ENCODE assay signal across 13 cellular contexts in genomic region chr6:56660374-56660730, GRCh38. TPM values are rescaled to one million over a fixed set of nuclear protein-coding genes. Genes with fewer than 3 reads are reported as not detected.
DNase-seq lines count a peak whose midpoint lies in the region; ATAC-seq, FAIRE-seq and TF ChIP-seq lines count a peak whose summit lies in the region.
"Had no signal": no experiment of that assay in that cellular context is flagged by ENCODE, and none has a peak within 500 bp of the region (broad histone marks: within the 10 kb centered on the region; RNA-seq: fewer than 3 reads in every experiment).

No MANE protein-coding gene starts in this region.

- H3K9ac ChIP-seq in astrocyte (ENCODE audit: low read length) (no peak overlapping the region), H9 (ENCODE audit: extremely low read depth, insufficient read length, low read length) (no peak overlapping the region)

- H2BK15ac ChIP-seq in H9 (ENCODE audit: low read depth, low read length), result no peak overlapping the region

- 50% methylated on average over 3 of the region's 3 CpGs for WGBS in prostate gland
- no CpG with 5 or more reads among the region's 3 CpGs for WGBS in H9 (ENCODE audit: extremely low coverage, insufficient read length, low lambda C conversion rate)

- no peaks in the 10 kb centered on the region for H3K9me3 Mint-ChIP-seq in astrocyte (ENCODE audit: unreplicated experiment)
- H3K9me3 Mint-ChIP-seq in H9, result no peaks in the 10 kb centered on the region
- H3K9me3 Mint-ChIP-seq: activated naive CD4-positive, alpha-beta T cell treated with anti-CD3 and anti-CD28 coated beads, Interleukin-2, amount 50 U/mL, for 24 hours; stimulated activated naive B cell treated with anti-CD40 and anti-IgM and Interleukin-4, amounts not matched to agents 10 μg/mL and 1 μg/mL and 100 μg/mL, for 72 hours had no signal

- H3K4me1 ChIP-seq in astrocyte (ENCODE audit: insufficient read depth, low read length) (peaks cover 11% of the 10 kb centered on the region), prostate gland (replicated peaks) (no peaks in the 10 kb centered on the region), H9 (ENCODE audit: insufficient read depth, low read length) (no peaks in the 10 kb centered on the region; the same call in 1 of the 2 replicates)

- H4K20me1 ChIP-seq in astrocyte (ENCODE audit: insufficient read depth, low read length) (peaks cover 40% of the 10 kb centered on the region), H9 (ENCODE audit: control insufficient read depth, insufficient read depth, insufficient read length) (no peaks in the 10 kb centered on the region)

- H3K23me2 ChIP-seq in H9 (ENCODE audit: insufficient read length, low read depth, low read length, poor library complexity, severe bottlenecking), result no peaks in the 10 kb centered on the region

- H3K36me3 ChIP-seq in astrocyte (ENCODE audit: insufficient read depth, low read length), result no peaks in the 10 kb centered on the region
- H3K36me3 ChIP-seq in prostate gland, result no peaks in the 10 kb centered on the region

- intact Hi-C loops in prostate gland (cut with DNase I), result no loop called here

- H3K27ac Mint-ChIP-seq in astrocyte (ENCODE audit: unreplicated experiment) (peak overlapping the region; percentile 26), H9 (peak overlapping the region in 1 of 3 experiments; percentile 2; a peak in 3 of 7 replicates)
- H3K27ac Mint-ChIP-seq: activated naive CD4-positive, alpha-beta T cell treated with anti-CD3 and anti-CD28 coated beads, Interleukin-2, amount 50 U/mL, for 24 hours; stimulated activated naive B cell treated with anti-CD40 and anti-IgM and Interleukin-4, amounts not matched to agents 10 μg/mL and 1 μg/mL and 100 μg/mL, for 72 hours had no signal

- H4K8ac ChIP-seq in H9 (replicated peaks; ENCODE audit: insufficient read length, low read depth, low read length), result no peak overlapping the region

- H3K36me3 Mint-ChIP-seq in astrocyte (ENCODE audit: low read depth, unreplicated experiment) (peaks cover 16% of the 10 kb centered on the region), H9 (ENCODE audit: insufficient read depth in 1 of 3, low read depth in 3 of 3) (no peaks in the 10 kb centered on the region)
- H3K36me3 Mint-ChIP-seq: stimulated activated naive B cell treated with anti-CD40 and anti-IgM and Interleukin-4, amounts not matched to agents 10 μg/mL and 1 μg/mL and 100 μg/mL, for 72 hours had no signal

- no peak for TF ChIP-seq POLR2A in prostate gland (IDR thresholded peaks at IDR 0.05)

- TF ChIP-seq CTCF in astrocyte (IDR thresholded peaks at IDR 0.05; ENCODE audit: insufficient read depth, low read depth, low read length) (no peak), prostate gland (IDR thresholded peaks at IDR 0.05) (no peak), H9 (conservative IDR thresholded peaks at IDR 0.05) (no peak)

- DNase-seq in astrocyte (ENCODE audit: low read depth), result peak; percentile 39
- DNase-seq in prostate gland (ENCODE audit: low spot score), result no peak
- no peak for DNase-seq in frontal cortex (ENCODE audit: low spot score in 2 of 2)
- no peak for DNase-seq in activated effector memory CD4-positive, alpha-beta T cell treated with anti-CD3 and anti-CD28 coated beads, Interleukin-2, amount 50 U/mL, for 16 hours
- DNase-seq in H9, result no peak
- no peak for DNase-seq in nucleus accumbens (lab: John Stamatoyannopoulos, UW)
- DNase-seq: DND-41; stimulated activated CD4-positive, alpha-beta T cell treated with anti-CD3 and anti-CD28 coated beads, Interleukin-4, amount 100 ng/mL, for 24 hours; stimulated activated naive B cell treated with anti-CD40 and anti-IgM and Interleukin-4, amounts not matched to agents 10 μg/mL and 1 μg/mL and 100 μg/mL, for 72 hours; T-helper 9 cell had no signal

- H3K79me1 ChIP-seq in H9 (ENCODE audit: insufficient read depth, low read depth, low read length, poor library complexity, severe bottlenecking), result no peaks in the 10 kb centered on the region

- peak; percentile 56 for FAIRE-seq in astrocyte (lab: Jason Lieb, UNC)
- no peak for FAIRE-seq in frontal cortex (lab: Jason Lieb, UNC)

- H3K27ac ChIP-seq in astrocyte (ENCODE audit: low read depth, low read length), result no peak overlapping the region
- peak overlapping the region; percentile 19 to 41 for H3K27ac ChIP-seq in prostate gland
- no peak overlapping the region for H3K27ac ChIP-seq in H9 (ENCODE audit: insufficient read length, low read depth, low read length)

- no peak overlapping the region for H3K23ac ChIP-seq in H9 (ENCODE audit: insufficient read length, low read depth, low read length)

- no peak overlapping the region for H3K4me3 Mint-ChIP-seq in astrocyte (ENCODE audit: unreplicated experiment)
- no peak overlapping the region for H3K4me3 Mint-ChIP-seq in H9
- H3K4me3 Mint-ChIP-seq: activated naive CD4-positive, alpha-beta T cell treated with anti-CD3 and anti-CD28 coated beads, Interleukin-2, amount 50 U/mL, for 24 hours; stimulated activated naive B cell treated with anti-CD40 and anti-IgM and Interleukin-4, amounts not matched to agents 10 μg/mL and 1 μg/mL and 100 μg/mL, for 72 hours had no signal

- H3K9me3 ChIP-seq in astrocyte (ENCODE audit: insufficient read depth, low read depth, low read length) (no peaks in the 10 kb centered on the region), prostate gland (no peaks in the 10 kb centered on the region), H9 (ENCODE audit: control insufficient read depth, low read depth, low read length) (no peaks in the 10 kb centered on the region)

- H3T11ph ChIP-seq in H9 (ENCODE audit: low read length), result no peak overlapping the region

- no peak overlapping the region for H2BK120ac ChIP-seq in H9 (ENCODE audit: low read depth, low read length, poor library complexity, severe bottlenecking)

- ATAC-seq in GM19023 (IDR thresholded peaks at IDR 0.05; ENCODE audit: unreplicated experiment) (peak; percentile 26), HG02884 (IDR thresholded peaks at IDR 0.05; ENCODE audit: unreplicated experiment) (peak; percentile 39)

- H3K4ac ChIP-seq in H9 (ENCODE audit: low read depth, low read length), result no peak overlapping the region

- H2AFZ ChIP-seq in astrocyte (ENCODE audit: low read depth, low read length), result no peak overlapping the region
- H2AFZ ChIP-seq in H9 (ENCODE audit: low read length), result no peak overlapping the region

- H3K27me3 ChIP-seq in astrocyte (ENCODE audit: insufficient read depth, low read length) (no peaks in the 10 kb centered on the region), prostate gland (replicated peaks; ENCODE audit: insufficient read depth) (no peaks in the 10 kb centered on the region), H9 (ENCODE audit: insufficient read depth, low read length) (no peaks in the 10 kb centered on the region)

- peaks cover 47% of the 10 kb centered on the region for H3K4me1 Mint-ChIP-seq in astrocyte (ENCODE audit: low read depth, unreplicated experiment)
- H3K4me1 Mint-ChIP-seq in H9, result peaks cover 23 to 37% of the 10 kb centered on the region in 2 experiments
- H3K4me1 Mint-ChIP-seq: activated naive CD4-positive, alpha-beta T cell treated with anti-CD3 and anti-CD28 coated beads, Interleukin-2, amount 50 U/mL, for 24 hours had no signal

- H2BK5ac ChIP-seq in H9 (ENCODE audit: insufficient read length, low read length), result no peak overlapping the region

- H3K4me2 ChIP-seq in astrocyte (ENCODE audit: low read length), result no peak overlapping the region
- no peak overlapping the region for H3K4me2 ChIP-seq in H9 (ENCODE audit: insufficient read depth, insufficient read length, low read length)

- no peak overlapping the region for H4K5ac ChIP-seq in H9 (ENCODE audit: insufficient read length, low read depth, low read length)

- H3K27me3 Mint-ChIP-seq in astrocyte (ENCODE audit: low read depth, unreplicated experiment), result no peaks in the 10 kb centered on the region
- H3K27me3 Mint-ChIP-seq in H9 (ENCODE audit: low read depth), result no peaks in the 10 kb centered on the region
- H3K27me3 Mint-ChIP-seq: activated naive CD4-positive, alpha-beta T cell treated with anti-CD3 and anti-CD28 coated beads, Interleukin-2, amount 50 U/mL, for 24 hours; stimulated activated naive B cell treated with anti-CD40 and anti-IgM and Interleukin-4, amounts not matched to agents 10 μg/mL and 1 μg/mL and 100 μg/mL, for 72 hours had no signal

- no peak overlapping the region for H2BK20ac ChIP-seq in H9 (ENCODE audit: low read depth, low read length, poor library complexity, severe bottlenecking)

- H2BK12ac ChIP-seq in H9 (ENCODE audit: insufficient read length, low read depth, low read length), result no peak overlapping the region

- H2AK5ac ChIP-seq in H9 (ENCODE audit: insufficient read length, low read length), result no peak overlapping the region

- H3K56ac ChIP-seq in H9 (ENCODE audit: insufficient read length, low read depth, low read length), result no peak overlapping the region

- H3K79me2 ChIP-seq in astrocyte (ENCODE audit: insufficient read depth, low read length), result peaks cover 75% of the 10 kb centered on the region
- H3K79me2 ChIP-seq in H9 (ENCODE audit: insufficient read depth, low read length), result no peaks in the 10 kb centered on the region

- no peak overlapping the region for H3K18ac ChIP-seq in H9 (ENCODE audit: insufficient read length, low read depth, low read length)

- H3K14ac ChIP-seq in H9 (ENCODE audit: insufficient read depth, low read length), result no peak overlapping the region

- H3K4me3 ChIP-seq in astrocyte (ENCODE audit: insufficient read depth, low read depth, low read length) (no peak overlapping the region), prostate gland (no peak overlapping the region)

- H4K91ac ChIP-seq in H9 (ENCODE audit: insufficient read length, low read depth, low read length), result no peak overlapping the region

RNA-seq across cellular contexts. Expression of gene DST, which starts 17.7 kb away (rescaled TPM):
- 352 and 442 TPM in 2 replicates for total RNA-seq in astrocyte
- 100 to 1,000 TPM; 131 to 242 TPM for total RNA-seq in prostate gland
- total RNA-seq in frontal cortex, result 188 TPM
- 85.1 and 91.9 TPM in 2 replicates for total RNA-seq in H9 (2021)

Comparison
In these comparisons a context has a peak if more than half of its experiments do, and no peak if none do; other contexts are left out.
1. H3K27ac ChIP-seq: peak in prostate gland (2 of 2); none in astrocyte (single experiment) and H9 (single experiment).